In genomic region chr10:21452203-21452602, GRCh38 we compare ENCODE assay signal across 19 cellular contexts.
"Had no signal": no experiment of that assay in that cellular context is flagged by ENCODE, and none has a peak within 500 bp of the region (broad histone marks: within the 10 kb centered on the region; RNA-seq: fewer than 3 reads in every experiment).

No MANE protein-coding gene starts in this region.

- H3K4me3 ChIP-seq: adrenal gland, colonic mucosa, dorsolateral prefrontal cortex, left ventricle myocardium inferior, thoracic aorta, upper lobe of left lung had no signal

- H3K36me3 ChIP-seq: adrenal gland, colonic mucosa, left ventricle myocardium inferior, thoracic aorta, upper lobe of left lung had no signal

- H3K4me1 ChIP-seq: adrenal gland, colonic mucosa, left ventricle myocardium inferior, upper lobe of left lung had no signal

- H3K27ac ChIP-seq: adrenal gland, colonic mucosa, dorsolateral prefrontal cortex, left ventricle myocardium inferior, thoracic aorta, upper lobe of left lung, VCaP had no signal

- ATAC-seq: activated CD4-positive, CD25-positive, alpha-beta regulatory T cell treated with anti-CD3 and anti-CD28 coated beads, Interleukin-2, amount 50 U/mL, for 24 hours; activated CD8-positive, alpha-beta T cell treated with anti-CD3 and anti-CD28 coated beads for 36 hours; effector memory CD8-positive, alpha-beta T cell; esophagus mucosa; natural killer cell had no signal

- H3K27me3 ChIP-seq: adrenal gland, colonic mucosa, upper lobe of left lung had no signal

- H3K9me3 ChIP-seq: adrenal gland, colonic mucosa, thoracic aorta had no signal

- DNase-seq: activated CD4-positive, alpha-beta T cell treated with anti-CD3 and anti-CD28 coated beads, Interleukin-2, amount 10 ng/mL, durations not matched to agents 7 days and 5 days; activated CD8-positive, alpha-beta T cell treated with anti-CD3 and anti-CD28 coated beads for 36 hours; activated gamma-delta T cell; adrenal gland; colonic mucosa; dorsolateral prefrontal cortex; effector memory CD8-positive, alpha-beta T cell; foreskin melanocyte; left ventricle myocardium inferior; midbrain; natural killer cell; retina; stimulated activated CD4-positive, alpha-beta T cell treated with anti-CD3 and anti-CD28 coated beads, Interleukin-4, amount 100 ng/mL, for 24 hours; stimulated activated naive CD4-positive, alpha-beta T cell treated with Interleukin-2 at 50 U/mL for 16 hours; upper lobe of left lung had no signal
